Comparison of ENCODE assay signal across 18 cellular contexts in genomic region chr1:21012937-21013336, GRCh38.
DNase-seq lines count a peak whose midpoint lies in the region; ATAC-seq and TF ChIP-seq lines count a peak whose summit lies in the region.
"Had no signal": no experiment of that assay in that cellular context is flagged by ENCODE, and none has a peak within 500 bp of the region (broad histone marks: within the 10 kb centered on the region; RNA-seq: fewer than 3 reads in every experiment).

No MANE protein-coding gene starts in this region.

- TF ChIP-seq CTCF in BJ (IDR thresholded peaks at IDR 0.05; ENCODE audit: insufficient read depth, low read depth, low read length) = no peak
- no peak for TF ChIP-seq CTCF in body of pancreas (IDR thresholded peaks at IDR 0.05)
- TF ChIP-seq CTCF in esophagus muscularis mucosa (IDR thresholded peaks at IDR 0.05) = no peak

- H3K36me3 ChIP-seq in BJ (ENCODE audit: control insufficient read depth, insufficient read depth, low read length) (no peaks in the 10 kb centered on the region), adipocyte (ENCODE audit: control insufficient read depth, insufficient read depth, low read length, severe bottlenecking) (no peaks in the 10 kb centered on the region), body of pancreas (replicated peaks in 1 of 2; ENCODE audit: insufficient read depth in 1 of 2, low read depth in 2 of 2) (no peaks in the 10 kb centered on the region), esophagus muscularis mucosa (no peaks in the 10 kb centered on the region)

- H3K4me3 Mint-ChIP-seq in naive thymus-derived CD8-positive, alpha-beta T cell = no peak overlapping the region
- H3K4me3 Mint-ChIP-seq: activated CD8-positive, alpha-beta memory T cell treated with anti-CD3 and anti-CD28 coated beads, Interleukin-2, amount 10 ng/mL, durations not matched to agents 7 days and 5 days; activated naive CD8-positive, alpha-beta T cell; GM23338 had no signal

- intact Hi-C loops in body of pancreas (cut with DNase I) (no loop called here), esophagus muscularis mucosa (cut with DNase I) (no loop called here)

- TF ChIP-seq EP300 in esophagus muscularis mucosa (IDR thresholded peaks at IDR 0.05) = no peak

- H3K27me3 Mint-ChIP-seq in naive thymus-derived CD8-positive, alpha-beta T cell = no peaks in the 10 kb centered on the region
- H3K27me3 Mint-ChIP-seq: activated CD8-positive, alpha-beta memory T cell treated with anti-CD3 and anti-CD28 coated beads, Interleukin-2, amount 10 ng/mL, durations not matched to agents 7 days and 5 days; activated naive CD8-positive, alpha-beta T cell had no signal

- TF ChIP-seq POLR2A in body of pancreas (IDR thresholded peaks at IDR 0.05) (no peak), esophagus muscularis mucosa (IDR thresholded peaks at IDR 0.05; ENCODE audit: low read depth) (no peak)

- H3K4me1 ChIP-seq in adipocyte (ENCODE audit: control insufficient read depth, insufficient read depth, low read length) (peaks cover 9% of the 10 kb centered on the region), body of pancreas (peaks cover 4% of the 10 kb centered on the region), esophagus muscularis mucosa (peaks cover 0 to 16% (median 6%) of the 10 kb centered on the region in 4 donors)
- H3K4me1 ChIP-seq: foreskin keratinocyte had no signal

- H3K4me1 Mint-ChIP-seq in naive thymus-derived CD8-positive, alpha-beta T cell = peaks cover 0 to 6% (median 4%) of the 10 kb centered on the region in 4 donors

- POLR2A ChIA-PET in BJ (lab: Charles Lee) = no interaction called here
- POLR2A ChIA-PET in naive thymus-derived CD8-positive, alpha-beta T cell (lab: Charles Lee) = no interaction called here

- H3K9me3 Mint-ChIP-seq in naive thymus-derived CD8-positive, alpha-beta T cell = peaks cover 0 to 3% (median 0%) of the 10 kb centered on the region in 9 donors
- H3K9me3 Mint-ChIP-seq: GM23338 had no signal

- no peak overlapping the region for H3K27ac Mint-ChIP-seq in naive thymus-derived CD8-positive, alpha-beta T cell
- H3K27ac Mint-ChIP-seq: activated CD8-positive, alpha-beta memory T cell treated with anti-CD3 and anti-CD28 coated beads, Interleukin-2, amount 10 ng/mL, durations not matched to agents 7 days and 5 days; activated naive CD8-positive, alpha-beta T cell had no signal

- H3K9ac ChIP-seq in adipocyte (ENCODE audit: low read length) = peak overlapping the region; percentile 63
- H3K9ac ChIP-seq: BLaER1 treated with 17β-estradiol and CSF1 and Interleukin-3, amounts not matched to agents 10 nM and 100 nM had no signal

- H3K4me3 ChIP-seq in BJ (ENCODE audit: low read depth, low read length) = 0 out of 2 replicates have a peak overlapping the region, but pooled peaks have one; percentile 6
- H3K4me3 ChIP-seq in adipocyte (ENCODE audit: low read length) = peak overlapping the region; percentile 74
- H3K4me3 ChIP-seq in body of pancreas = no peak overlapping the region
- no peak overlapping the region for H3K4me3 ChIP-seq in esophagus muscularis mucosa
- H3K4me3 ChIP-seq: BLaER1 treated with 17β-estradiol and CSF1 and Interleukin-3, amounts not matched to agents 10 nM and 100 nM; GM23338 had no signal

- H3K27ac ChIP-seq in body of pancreas = no peak overlapping the region
- H3K27ac ChIP-seq in esophagus muscularis mucosa (replicated peaks in 1 of 4) = peak overlapping the region in 1 of 4 donors; percentile 9
- H3K27ac ChIP-seq: BLaER1 treated with 17β-estradiol and CSF1 and Interleukin-3, amounts not matched to agents 10 nM and 100 nM; foreskin keratinocyte; HL-60 had no signal

- 90 to 92% methylated on average over 5 of the region's 5 CpGs for WGBS in body of pancreas, 2 donors
- WGBS in esophagus muscularis mucosa = 51% methylated on average over 5 of the region's 5 CpGs

- ATAC-seq in HG02852 (IDR thresholded peaks at IDR 0.05; ENCODE audit: unreplicated experiment) (no peak), body of pancreas (no peak)
- no peak for ATAC-seq in naive thymus-derived CD8-positive, alpha-beta T cell
- ATAC-seq: activated CD8-positive, alpha-beta memory T cell treated with anti-CD3 and anti-CD28 coated beads, Interleukin-2, amount 10 ng/mL, durations not matched to agents 7 days and 5 days; foreskin keratinocyte; GM23338 had no signal

- peak; percentile 28 for DNase-seq in BJ (ENCODE audit: low read depth)
- DNase-seq in adipocyte (ENCODE audit: low read depth) = peak; percentile 81
- peak; percentile 42 for DNase-seq in iris pigment epithelial cell (ENCODE audit: low read depth)
- peak; percentile 63 for DNase-seq in renal cortical epithelial cell (ENCODE audit: low read depth)
- DNase-seq in body of pancreas = no peak
- DNase-seq in esophagus muscularis mucosa (ENCODE audit: extremely low spot score) = no peak
- DNase-seq in naive thymus-derived CD8-positive, alpha-beta T cell = no peak
- DNase-seq: activated CD8-positive, alpha-beta memory T cell treated with anti-CD3 and anti-CD28 coated beads, Interleukin-2, amount 10 ng/mL, durations not matched to agents 7 days and 5 days; cortex of kidney; DMS79; foreskin keratinocyte; NCI-H187; NK-92 treated with Interleukin-12 subunit alpha and Interleukin-12 subunit beta, amount 100 ng/mL, for 24 hours had no signal

- peaks cover 6 to 8% (median 6%) of the 10 kb centered on the region in 3 donors for H3K36me3 Mint-ChIP-seq in naive thymus-derived CD8-positive, alpha-beta T cell

- CTCF ChIA-PET in BJ (lab: Yijun Ruan, JAX) = interaction anchor here (0.6 kb wide), 1 partner anchor 69 kb away, joined by 4 read pairs; no protein-coding TSS in a partner anchor

- no peaks in the 10 kb centered on the region for H3K9me3 ChIP-seq in adipocyte (ENCODE audit: control insufficient read depth, low read length)
- no peaks in the 10 kb centered on the region for H3K9me3 ChIP-seq in body of pancreas
- H3K9me3 ChIP-seq in esophagus muscularis mucosa = no peaks in the 10 kb centered on the region

- H3K27me3 ChIP-seq in BJ (ENCODE audit: control insufficient read depth, insufficient read depth, low read length) (no peaks in the 10 kb centered on the region), adipocyte (replicated peaks; ENCODE audit: control insufficient read depth, insufficient read depth, low read length) (no peaks in the 10 kb centered on the region), body of pancreas (no peaks in the 10 kb centered on the region), esophagus muscularis mucosa (no peaks in the 10 kb centered on the region)
- H3K27me3 ChIP-seq: BLaER1 treated with 17β-estradiol and CSF1 and Interleukin-3, amounts not matched to agents 10 nM and 100 nM; foreskin keratinocyte had no signal

Comparison
In these comparisons a context has a peak if more than half of its experiments do, and no peak if none do; other contexts are left out.
1. DNase-seq: peak in BJ (single experiment), adipocyte (single experiment), iris pigment epithelial cell (single experiment) and renal cortical epithelial cell (single experiment); none in body of pancreas (0 of 4), esophagus muscularis mucosa (single experiment) and naive thymus-derived CD8-positive, alpha-beta T cell (0 of 10).
2. H3K4me3 ChIP-seq: peak in BJ (single experiment) and adipocyte (single experiment); none in body of pancreas (0 of 2) and esophagus muscularis mucosa (0 of 4).